ENCODE assay signal across 8 cellular contexts in the genomic region with DNA sequence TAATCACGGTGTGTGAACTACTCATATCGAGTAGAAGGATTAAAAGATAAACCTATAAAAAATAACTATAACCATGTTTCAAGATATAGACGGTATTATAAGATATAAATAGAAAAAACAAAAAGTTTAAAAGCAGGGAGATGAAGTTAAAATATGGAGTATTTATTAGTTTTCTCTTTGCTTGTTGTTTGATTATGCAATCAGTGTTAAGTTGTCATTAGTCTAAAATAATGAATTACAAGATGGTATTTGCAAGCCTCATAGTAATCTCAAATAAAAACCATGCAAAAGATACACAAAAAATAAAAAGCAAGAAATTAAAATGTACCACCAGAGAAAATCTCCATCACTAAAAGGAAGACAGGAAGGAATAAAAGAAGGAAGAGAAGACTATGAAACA.
"Had no signal": no experiment of that assay in that cellular context is flagged by ENCODE, and none has a peak within 500 bp of the region (broad histone marks: within the 10 kb centered on the region; RNA-seq: fewer than 3 reads in every experiment).

No MANE protein-coding gene starts in this region.

- ATAC-seq: GM12878 had no signal

- H3K4me3 ChIP-seq: GM12878 had no signal

- FAIRE-seq: G401.6, GM12878, GM12891, GM12892, GM18507, GM19239 had no signal

- DNase-seq: GDM1, GF-D8 had no signal
